22 cellular contexts compared by ENCODE assay signal in the genomic region with DNA sequence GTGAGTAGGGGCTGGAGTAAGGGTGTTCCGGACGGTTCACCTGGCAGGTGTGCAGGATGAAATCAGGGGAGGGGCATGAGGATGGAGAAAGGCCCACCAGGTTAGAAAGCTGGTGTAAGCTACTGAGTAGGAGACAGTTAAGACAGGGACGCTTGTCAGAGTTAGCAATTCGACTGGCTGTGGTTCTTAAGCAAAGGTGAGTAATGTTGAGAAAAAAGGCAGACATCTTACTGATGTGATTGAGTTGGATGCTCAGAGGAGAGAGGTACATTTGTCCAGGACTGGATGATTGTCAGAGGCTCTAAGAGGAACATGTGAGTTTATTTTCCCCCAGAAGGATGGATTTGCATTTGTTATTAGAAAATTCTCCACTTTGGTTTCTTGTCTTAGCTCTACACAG.
DNase-seq lines count a peak whose midpoint lies in the region; ATAC-seq and TF ChIP-seq lines count a peak whose summit lies in the region.
"Had no signal": no experiment of that assay in that cellular context is flagged by ENCODE, and none has a peak within 500 bp of the region (broad histone marks: within the 10 kb centered on the region; RNA-seq: fewer than 3 reads in every experiment).

No MANE protein-coding gene starts in this region.

- no peaks in the 10 kb centered on the region for H3K9me3 Mint-ChIP-seq in activated T-cell treated with anti-CD3 and anti-CD28 coated beads, Interleukin-2, amount 50 U/mL, for 4 hours
- no peaks in the 10 kb centered on the region for H3K9me3 Mint-ChIP-seq in activated T-cell treated with anti-CD3 and anti-CD28 coated beads, Interleukin-2, amount 50 U/mL, for 24 hours
- no peaks in the 10 kb centered on the region for H3K9me3 Mint-ChIP-seq in CD4-positive, alpha-beta T cell
- H3K9me3 Mint-ChIP-seq in activated T-helper 17 cell treated with anti-CD3 and anti-CD28 coated beads, Interleukin-2, amount 50 U/mL, for 72 hours, result no peaks in the 10 kb centered on the region
- no peaks in the 10 kb centered on the region for H3K9me3 Mint-ChIP-seq in progenitor cell of endocrine pancreas (ENCODE audit: low read depth)
- H3K9me3 Mint-ChIP-seq: IgD-negative memory B cell had no signal

- H3K27me3 Mint-ChIP-seq in activated T-cell treated with anti-CD3 and anti-CD28 coated beads, Interleukin-2, amount 50 U/mL, for 4 hours (ENCODE audit: low read depth), result no peaks in the 10 kb centered on the region
- H3K27me3 Mint-ChIP-seq in activated T-cell treated with anti-CD3 and anti-CD28 coated beads, Interleukin-2, amount 50 U/mL, for 24 hours, result no peaks in the 10 kb centered on the region
- no peaks in the 10 kb centered on the region for H3K27me3 Mint-ChIP-seq in CD4-positive, alpha-beta T cell
- no peaks in the 10 kb centered on the region for H3K27me3 Mint-ChIP-seq in activated T-helper 17 cell treated with anti-CD3 and anti-CD28 coated beads, Interleukin-2, amount 50 U/mL, for 72 hours
- H3K27me3 Mint-ChIP-seq in progenitor cell of endocrine pancreas, result no peaks in the 10 kb centered on the region
- H3K27me3 Mint-ChIP-seq: IgD-negative memory B cell had no signal

- no peaks in the 10 kb centered on the region for H3K36me3 ChIP-seq in left lung
- H3K36me3 ChIP-seq: BE2C had no signal

- no peak overlapping the region for H3K4me3 ChIP-seq in left lung

- CTCF ChIA-PET in CD4-positive, alpha-beta T cell (lab: Charles Lee), result no interaction called here

- H3K27me3 ChIP-seq in CD4-positive, alpha-beta T cell (ENCODE audit: control insufficient read depth, insufficient read depth, low read length), result no peaks in the 10 kb centered on the region
- H3K27me3 ChIP-seq in left lung, result no peaks in the 10 kb centered on the region
- H3K27me3 ChIP-seq: BE2C had no signal

- POLR2A ChIA-PET in CD4-positive, alpha-beta T cell (lab: Charles Lee), result no interaction called here

- ATAC-seq in activated T-cell treated with anti-CD3 and anti-CD28 coated beads, Interleukin-2, amount 50 U/mL, for 4 hours, result peak; percentile 43 to 66
- ATAC-seq in CD4-positive, alpha-beta T cell (ENCODE audit: poor library complexity), result no peak
- peak; percentile 67 for ATAC-seq in activated T-helper 17 cell treated with anti-CD3 and anti-CD28 coated beads, Interleukin-2, amount 50 U/mL, for 72 hours (replicated peaks)
- no peak for ATAC-seq in left lung

- H3K27ac Mint-ChIP-seq in activated T-cell treated with anti-CD3 and anti-CD28 coated beads, Interleukin-2, amount 50 U/mL, for 24 hours, result no peak overlapping the region
- peak overlapping the region; percentile 2 for H3K27ac Mint-ChIP-seq in CD4-positive, alpha-beta T cell
- H3K27ac Mint-ChIP-seq in activated T-helper 17 cell treated with anti-CD3 and anti-CD28 coated beads, Interleukin-2, amount 50 U/mL, for 72 hours, result peak overlapping the region; percentile 65
- peak overlapping the region; percentile 22 for H3K27ac Mint-ChIP-seq in progenitor cell of endocrine pancreas
- H3K27ac Mint-ChIP-seq: IgD-negative memory B cell had no signal

- no peak for TF ChIP-seq CTCF in CD4-positive, alpha-beta T cell (IDR thresholded peaks at IDR 0.05)
- TF ChIP-seq CTCF in progenitor cell of endocrine pancreas (IDR thresholded peaks at IDR 0.05; ENCODE audit: unreplicated experiment), result no peak
- no peak for TF ChIP-seq CTCF in left lung (IDR thresholded peaks at IDR 0.05)

- DNase-seq in activated T-cell treated with anti-CD3 and anti-CD28 coated beads, Interleukin-2, amount 50 U/mL, for 4 hours, result no peak
- no peak for DNase-seq in activated T-cell treated with anti-CD3 and anti-CD28 coated beads, Interleukin-2, amount 50 U/mL, for 24 hours
- no peak for DNase-seq in CD4-positive, alpha-beta T cell
- DNase-seq in progenitor cell of endocrine pancreas (ENCODE audit: low spot score, unreplicated experiment) (no peak), SKM-1 (lab: John Stamatoyannopoulos, UW; ENCODE audit: unreplicated experiment) (no peak), left lung (no peak), inferior parietal cortex (ENCODE audit: extremely low spot score) (no peak)
- DNase-seq: BE2C; DMS53; GDM1; Karpas-422; NCI-H1694; NCI-H2081; NCI-H2171; NCI-H345; NCI-H524; NCI-H774; NK-92 treated with Interleukin-12 subunit alpha and Interleukin-12 subunit beta, amount 100 ng/mL, for 24 hours; SHP77 treated with DMSO at 0.1 percent for 48 hours had no signal

- peaks cover 88% of the 10 kb centered on the region for H3K4me1 Mint-ChIP-seq in activated T-cell treated with anti-CD3 and anti-CD28 coated beads, Interleukin-2, amount 50 U/mL, for 4 hours (ENCODE audit: low read depth)
- H3K4me1 Mint-ChIP-seq in activated T-cell treated with anti-CD3 and anti-CD28 coated beads, Interleukin-2, amount 50 U/mL, for 24 hours (ENCODE audit: low read depth), result peaks cover 90% of the 10 kb centered on the region
- H3K4me1 Mint-ChIP-seq in CD4-positive, alpha-beta T cell (ENCODE audit: low read depth), result peaks cover 97% of the 10 kb centered on the region
- H3K4me1 Mint-ChIP-seq in activated T-helper 17 cell treated with anti-CD3 and anti-CD28 coated beads, Interleukin-2, amount 50 U/mL, for 72 hours, result peaks cover 74% of the 10 kb centered on the region
- peaks cover 15% of the 10 kb centered on the region for H3K4me1 Mint-ChIP-seq in progenitor cell of endocrine pancreas (ENCODE audit: low read depth)

- H3K4me3 Mint-ChIP-seq in activated T-cell treated with anti-CD3 and anti-CD28 coated beads, Interleukin-2, amount 50 U/mL, for 4 hours, result no peak overlapping the region
- H3K4me3 Mint-ChIP-seq in activated T-cell treated with anti-CD3 and anti-CD28 coated beads, Interleukin-2, amount 50 U/mL, for 24 hours, result no peak overlapping the region
- no peak overlapping the region for H3K4me3 Mint-ChIP-seq in CD4-positive, alpha-beta T cell
- peak overlapping the region; percentile 8 for H3K4me3 Mint-ChIP-seq in activated T-helper 17 cell treated with anti-CD3 and anti-CD28 coated beads, Interleukin-2, amount 50 U/mL, for 72 hours
- no peak overlapping the region for H3K4me3 Mint-ChIP-seq in progenitor cell of endocrine pancreas (ENCODE audit: low read depth)

- H3K4me1 ChIP-seq in left lung, result peaks cover 12 to 33% of the 10 kb centered on the region in 2 donors

- H3K27ac ChIP-seq in CD4-positive, alpha-beta T cell (ENCODE audit: low read depth, low read length), result no peak overlapping the region
- H3K27ac ChIP-seq in left lung, result no peak overlapping the region
- H3K27ac ChIP-seq: RWPE1 had no signal

- intact Hi-C loops in CD4-positive, alpha-beta T cell (cut with DNase I, micrococcal nuclease), result loop anchor here in 1 of 2 experiments (5.0 kb wide), 1 partner anchor 36 kb away; no protein-coding TSS in a partner anchor
- intact Hi-C loops in left lung (cut with DNase I), result no loop called here

- peaks cover 1% of the 10 kb centered on the region for H3K36me3 Mint-ChIP-seq in activated T-cell treated with anti-CD3 and anti-CD28 coated beads, Interleukin-2, amount 50 U/mL, for 4 hours (ENCODE audit: insufficient read depth)
- peaks cover 15% of the 10 kb centered on the region for H3K36me3 Mint-ChIP-seq in activated T-cell treated with anti-CD3 and anti-CD28 coated beads, Interleukin-2, amount 50 U/mL, for 24 hours (ENCODE audit: low read depth)
- no peaks in the 10 kb centered on the region for H3K36me3 Mint-ChIP-seq in CD4-positive, alpha-beta T cell (ENCODE audit: low read depth)
- peaks cover 10% of the 10 kb centered on the region for H3K36me3 Mint-ChIP-seq in activated T-helper 17 cell treated with anti-CD3 and anti-CD28 coated beads, Interleukin-2, amount 50 U/mL, for 72 hours (ENCODE audit: low read depth)
- H3K36me3 Mint-ChIP-seq in progenitor cell of endocrine pancreas (ENCODE audit: insufficient read depth), result no peaks in the 10 kb centered on the region

- H3K9me3 ChIP-seq in CD4-positive, alpha-beta T cell (ENCODE audit: control insufficient read depth, low read length), result no peaks in the 10 kb centered on the region
- H3K9me3 ChIP-seq in left lung, result no peaks in the 10 kb centered on the region
- H3K9me3 ChIP-seq: BE2C had no signal

Comparison
In these comparisons a context has a peak if more than half of its experiments do, and no peak if none do; other contexts are left out.
1. ATAC-seq: peak in activated T-cell treated with anti-CD3 and anti-CD28 coated beads, Interleukin-2, amount 50 U/mL, for 4 hours (2 of 2) and activated T-helper 17 cell treated with anti-CD3 and anti-CD28 coated beads, Interleukin-2, amount 50 U/mL, for 72 hours (single experiment); none in CD4-positive, alpha-beta T cell (single experiment) and left lung (single experiment).